In genomic region chr22:50118557-50119168, GRCh38 we compare ENCODE assay signal across 10 cellular contexts. TPM values are rescaled to one million over a fixed set of nuclear protein-coding genes. Genes with fewer than 3 reads are reported as not detected.
DNase-seq lines count a peak whose midpoint lies in the region; ATAC-seq and TF ChIP-seq lines count a peak whose summit lies in the region.
"Had no signal": no experiment of that assay in that cellular context is flagged by ENCODE, and none has a peak within 500 bp of the region (broad histone marks: within the 10 kb centered on the region; RNA-seq: fewer than 3 reads in every experiment).

No MANE protein-coding gene starts in this region.

- H2AFZ ChIP-seq in OCI-LY7 (ENCODE audit: low read length) = peak overlapping the region; percentile 44; the same call in 1 of the 2 replicates
- H2AFZ ChIP-seq in osteoblast (ENCODE audit: low read length) = no peak overlapping the region

- H3K27ac ChIP-seq in OCI-LY7 (ENCODE audit: low read depth, low read length, poor library complexity, severe bottlenecking) = no peak overlapping the region
- H3K27ac ChIP-seq in osteoblast (ENCODE audit: low read depth, low read length) = no peak overlapping the region

- DNase-seq in BJ (ENCODE audit: low read depth) (peak; percentile 49), OCI-LY7 (ENCODE audit: low spot score) (no peak), erythroblast (lab: John Stamatoyannopoulos, UW) (peak; percentile 94 to 95), osteoblast (ENCODE audit: insufficient read length, low spot score, missing footprints) (peak; percentile 89), T-helper 1 cell (no peak), NCI-H1930 (lab: John Stamatoyannopoulos, UW) (no peak), GOT3 (lab: John Stamatoyannopoulos, UW) (no peak)
- DNase-seq: Peyer's patch had no signal

- TF ChIP-seq POLR2A in erythroblast (IDR thresholded peaks at IDR 0.05; ENCODE audit: low read length) = no peak

- TF ChIP-seq CTCF in BJ (IDR thresholded peaks at IDR 0.05; ENCODE audit: insufficient read depth, low read depth, low read length) (no peak), OCI-LY7 (conservative IDR thresholded peaks at IDR 0.05; ENCODE audit: low read length) (no peak), osteoblast (IDR thresholded peaks at IDR 0.05; ENCODE audit: extremely low read depth, low read depth, low read length) (no peak)

- CTCF ChIA-PET in BJ (lab: Yijun Ruan, JAX) = interaction anchor here (1.4 kb wide), 1 partner anchor 18 kb away, joined by 3 read pairs; no protein-coding TSS in a partner anchor
- CTCF ChIA-PET in OCI-LY7 (lab: Charles Lee; ENCODE audit: unreplicated experiment) = no interaction called here

- no peaks in the 10 kb centered on the region for H4K20me1 ChIP-seq in OCI-LY7 (ENCODE audit: insufficient read depth, low read length)
- no peaks in the 10 kb centered on the region for H4K20me1 ChIP-seq in osteoblast (ENCODE audit: insufficient read depth, low read length)

- intact Hi-C loops in OCI-LY7 (cut with micrococcal nuclease; ENCODE audit: unreplicated experiment) = no loop called here

- peak overlapping the region; percentile 39; the same call in 1 of the 2 replicates for H3K4me2 ChIP-seq in OCI-LY7 (ENCODE audit: low read length)
- H3K4me2 ChIP-seq in osteoblast (ENCODE audit: insufficient read depth, low read length) = no peak overlapping the region

- no peak for ATAC-seq in HG03135 (IDR thresholded peaks at IDR 0.05; ENCODE audit: unreplicated experiment)
- ATAC-seq: activated CD8-positive, alpha-beta T cell treated with anti-CD3 and anti-CD28 coated beads, Interleukin-2, amount 10 ng/mL, durations not matched to agents 7 days and 5 days had no signal

- H3K4me1 ChIP-seq in OCI-LY7 (ENCODE audit: insufficient read depth, low read length, poor library complexity, severe bottlenecking) (peaks cover 10% of the 10 kb centered on the region), osteoblast (ENCODE audit: insufficient read depth, low read length) (peaks cover 14% of the 10 kb centered on the region)

- H3K27me3 ChIP-seq in BJ (ENCODE audit: control insufficient read depth, insufficient read depth, low read length) (no peaks in the 10 kb centered on the region), osteoblast (ENCODE audit: insufficient read depth, low read length) (peaks cover 12% of the 10 kb centered on the region)
- H3K27me3 ChIP-seq: Peyer's patch had no signal

- BruUV-seq in OCI-LY7 (replicated peaks; lab: Mats Ljungman, UMichigan) = no TSS peak

- POLR2A ChIA-PET in BJ (lab: Charles Lee) (no interaction called here), OCI-LY7 (lab: Charles Lee) (no interaction called here)

- H3K9me2 ChIP-seq in OCI-LY7 (ENCODE audit: insufficient read depth, low read length) = no peaks in the 10 kb centered on the region

- H3K36me3 ChIP-seq in BJ (ENCODE audit: control insufficient read depth, insufficient read depth, low read length) (no peaks in the 10 kb centered on the region; the same call in 1 of the 2 replicates), OCI-LY7 (ENCODE audit: insufficient read depth, low read length) (no peaks in the 10 kb centered on the region), osteoblast (ENCODE audit: insufficient read depth, low read length) (no peaks in the 10 kb centered on the region)
- H3K36me3 ChIP-seq: Peyer's patch had no signal

- peaks cover 15% of the 10 kb centered on the region; the same call in 1 of the 2 replicates for H3K9me3 ChIP-seq in OCI-LY7 (ENCODE audit: low read length)
- H3K9me3 ChIP-seq in osteoblast (ENCODE audit: low read depth, low read length) = peaks cover 5% of the 10 kb centered on the region

- H3K4me3 ChIP-seq in BJ (ENCODE audit: low read depth, low read length) (no peak overlapping the region), OCI-LY7 (ENCODE audit: low read depth, low read length, poor library complexity, severe bottlenecking) (no peak overlapping the region), osteoblast (ENCODE audit: insufficient read depth, low read length) (no peak overlapping the region)
- H3K4me3 ChIP-seq: Peyer's patch had no signal

- H3K79me2 ChIP-seq in OCI-LY7 (ENCODE audit: insufficient read depth, low read depth, low read length) (no peaks in the 10 kb centered on the region), osteoblast (ENCODE audit: insufficient read depth, low read length) (no peaks in the 10 kb centered on the region)

RNA-seq across cellular contexts. Expression of gene MOV10L1, which starts 28.9 kb away (rescaled TPM):
- 5.8 and 6.6 TPM in 2 replicates for polyA plus RNA-seq in BJ (2011; rRNA removed)
- polyA minus RNA-seq in BJ (2011; rRNA and poly(A)+ RNA removed) = 3.2 and 3.8 TPM in 2 replicates
- 0.03 and 0.22 TPM in 2 replicates for total RNA-seq in OCI-LY7 (2014; rRNA removed; shearing (Covaris generic))
- total RNA-seq in OCI-LY7 (2022) = 0.66 and 1.1 TPM in 2 replicates
- total RNA-seq in osteoblast = 0.36 and 0.59 TPM in 2 replicates
- total RNA-seq: activated CD8-positive, alpha-beta T cell treated with anti-CD3 and anti-CD28 coated beads, Interleukin-2, amount 10 ng/mL, durations not matched to agents 7 days and 5 days had no signal

RNA-seq across cellular contexts. Expression of gene MLC1, which starts 33.4 kb away (rescaled TPM):
- 0.10 and 0.15 TPM in 2 replicates for polyA plus RNA-seq in BJ (2011; rRNA removed)
- 0.05 and 0.09 TPM in 2 replicates for polyA minus RNA-seq in BJ (2011; rRNA and poly(A)+ RNA removed)
- total RNA-seq in OCI-LY7 (2014; rRNA removed; shearing (Covaris generic)) = 0.16 TPM in 1 of 2 replicates, not detected in the other
- total RNA-seq in OCI-LY7 (2022) (not detected in 2 replicates), osteoblast (under 0.01 and 0.88 TPM in 2 replicates)
- total RNA-seq: Peyer's patch had no signal

RNA-seq across cellular contexts. Expression of gene PANX2, which starts 51.9 kb away (rescaled TPM):
- 0.92 and 1.4 TPM in 2 replicates for polyA plus RNA-seq in BJ (2011; rRNA removed)
- 0.24 and 0.72 TPM in 2 replicates for polyA minus RNA-seq in BJ (2011; rRNA and poly(A)+ RNA removed)
- not detected in 2 replicates for total RNA-seq in OCI-LY7 (2014; rRNA removed; shearing (Covaris generic))
- not detected in 2 replicates for total RNA-seq in OCI-LY7 (2022)
- under 0.01 and 0.29 TPM in 2 replicates for total RNA-seq in osteoblast

Comparison
In these comparisons a context has a peak if more than half of its experiments do, and no peak if none do; other contexts are left out.
1. DNase-seq: peak in BJ (single experiment), erythroblast (2 of 2) and osteoblast (single experiment); none in OCI-LY7 (single experiment), T-helper 1 cell (0 of 5), NCI-H1930 (0 of 2) and GOT3 (single experiment).